In genomic region chr17:73644145-73645049, GRCh38 we compare ENCODE assay signal across 9 cellular contexts. TPM values are rescaled to one million over a fixed set of nuclear protein-coding genes. Genes with fewer than 3 reads are reported as not detected.
DNase-seq lines count a peak whose midpoint lies in the region; ATAC-seq, FAIRE-seq and TF ChIP-seq lines count a peak whose summit lies in the region.
"Had no signal": no experiment of that assay in that cellular context is flagged by ENCODE, and none has a peak within 500 bp of the region (broad histone marks: within the 10 kb centered on the region; RNA-seq: fewer than 3 reads in every experiment).

Gene SDK2, minus strand, starts transcription at chr17:73644445. Its CDS starts 357 bp downstream, at chr17:73644088.

- CTCF ChIA-PET in PC-9 (lab: Charles Lee): interaction anchor here (0.6 kb wide), 1 partner anchor 340 kb away, joined by 9 read pairs; no protein-coding TSS in a partner anchor

- H3K79me2 ChIP-seq in PC-9 (ENCODE audit: low read depth): no peaks in the 10 kb centered on the region

- H4K20me1 ChIP-seq in PC-9 (ENCODE audit: insufficient read depth): no peaks in the 10 kb centered on the region

- no peak for DNase-seq in T-helper 1 cell
- peak; percentile 37 for DNase-seq in activated naive CD8-positive, alpha-beta T cell treated with anti-CD3 and anti-CD28 coated beads for 36 hours
- no peak for DNase-seq in small intestine
- DNase-seq in NCI-H446 treated with DMSO at 0.1 percent for 48 hours (lab: John Stamatoyannopoulos, UW): no peak
- no peak for DNase-seq in PC-9

- H3K27ac Mint-ChIP-seq in T-helper 1 cell treated with Interleukin-12 subunit alpha and Interleukin-12 subunit beta and Interleukin-4 antibody, amounts not matched to agents 30 μg/mL and 1 μg/mL, for 36 hours: no peak within 1 kb of the TSS
- H3K27ac Mint-ChIP-seq in activated naive CD8-positive, alpha-beta T cell treated with anti-CD3 and anti-CD28 coated beads for 36 hours: no peak within 1 kb of the TSS

- peaks cover 9% of the 10 kb centered on the region for H3K4me1 ChIP-seq in iPS-20b (ENCODE audit: insufficient read depth, low read length)
- no peaks in the 10 kb centered on the region for H3K4me1 ChIP-seq in small intestine (ENCODE audit: control insufficient read depth in 2 of 2, insufficient read depth in 1 of 2, low read depth in 1 of 2, low read length in 1 of 2)
- no peaks in the 10 kb centered on the region for H3K4me1 ChIP-seq in PC-9 (replicated peaks; ENCODE audit: insufficient read depth)

- H3K9me3 ChIP-seq in iPS-20b (ENCODE audit: insufficient read depth, low read depth, low read length) (no peaks in the 10 kb centered on the region), small intestine (ENCODE audit: control insufficient read depth, low read depth) (no peaks in the 10 kb centered on the region), PC-9 (ENCODE audit: insufficient read depth, low read depth) (no peaks in the 10 kb centered on the region)

- TF ChIP-seq CTCF in PC-9 (conservative IDR thresholded peaks at IDR 0.05): no peak

- POLR2A ChIA-PET in PC-9 (lab: Charles Lee; ENCODE audit: unreplicated experiment): no interaction called here

- FAIRE-seq in small intestine (lab: Jason Lieb, UNC): no peak
- FAIRE-seq: G401.6 had no signal

- WGBS in small intestine, 3 donors: 1 to 2% (median 1%) methylated on average over 67 to 105 of the region's 105 CpGs

- peaks cover 67% of the 10 kb centered on the region for H3K27me3 Mint-ChIP-seq in T-helper 1 cell treated with Interleukin-12 subunit alpha and Interleukin-12 subunit beta and Interleukin-4 antibody, amounts not matched to agents 30 μg/mL and 1 μg/mL, for 36 hours (ENCODE audit: low read depth)
- H3K27me3 Mint-ChIP-seq in activated naive CD8-positive, alpha-beta T cell treated with anti-CD3 and anti-CD28 coated beads for 36 hours: peaks cover 11% of the 10 kb centered on the region

- no peak within 1 kb of the TSS for H3K27ac ChIP-seq in iPS-20b (ENCODE audit: low read length)
- H3K27ac ChIP-seq in small intestine (ENCODE audit: low read depth in 1 of 2, low read length in 1 of 2): no peak within 1 kb of the TSS
- no peak within 1 kb of the TSS for H3K27ac ChIP-seq in PC-9

- no peaks in the 10 kb centered on the region for H3K9me2 ChIP-seq in PC-9 (ENCODE audit: insufficient read depth)

- peaks cover 80% of the 10 kb centered on the region for H3K27me3 ChIP-seq in iPS-20b (ENCODE audit: insufficient read depth, low read length)
- peaks cover 13 to 24% of the 10 kb centered on the region in 2 donors for H3K27me3 ChIP-seq in small intestine (ENCODE audit: control insufficient read depth in 2 of 2, insufficient read depth in 2 of 2, low read length in 2 of 2)
- H3K27me3 ChIP-seq in PC-9 (ENCODE audit: insufficient read depth, low read depth): peaks cover 61% of the 10 kb centered on the region

- no peaks in the 10 kb centered on the region for H3F3A ChIP-seq in PC-9 (ENCODE audit: insufficient read depth, low read depth)

- H3K9me3 Mint-ChIP-seq in T-helper 1 cell treated with Interleukin-12 subunit alpha and Interleukin-12 subunit beta and Interleukin-4 antibody, amounts not matched to agents 30 μg/mL and 1 μg/mL, for 36 hours: no peaks in the 10 kb centered on the region
- no peaks in the 10 kb centered on the region for H3K9me3 Mint-ChIP-seq in activated naive CD8-positive, alpha-beta T cell treated with anti-CD3 and anti-CD28 coated beads for 36 hours

- peaks cover 13% of the 10 kb centered on the region for H3K4me1 Mint-ChIP-seq in T-helper 1 cell treated with Interleukin-12 subunit alpha and Interleukin-12 subunit beta and Interleukin-4 antibody, amounts not matched to agents 30 μg/mL and 1 μg/mL, for 36 hours (ENCODE audit: low read depth)
- H3K4me1 Mint-ChIP-seq in activated naive CD8-positive, alpha-beta T cell treated with anti-CD3 and anti-CD28 coated beads for 36 hours: peaks cover 16% of the 10 kb centered on the region

- H3K4me2 ChIP-seq in PC-9: no peak within 1 kb of the TSS

- no peaks in the 10 kb centered on the region for H3K36me3 Mint-ChIP-seq in T-helper 1 cell treated with Interleukin-12 subunit alpha and Interleukin-12 subunit beta and Interleukin-4 antibody, amounts not matched to agents 30 μg/mL and 1 μg/mL, for 36 hours (ENCODE audit: low read depth)
- no peaks in the 10 kb centered on the region for H3K36me3 Mint-ChIP-seq in activated naive CD8-positive, alpha-beta T cell treated with anti-CD3 and anti-CD28 coated beads for 36 hours

- peak within 1 kb of the TSS; percentile 81 for H3K4me3 ChIP-seq in iPS-20b (ENCODE audit: low read length)
- H3K4me3 ChIP-seq in small intestine (ENCODE audit: low read depth in 1 of 2, low read length in 2 of 2): peak within 1 kb of the TSS; percentile 9 to 34
- no peak within 1 kb of the TSS for H3K4me3 ChIP-seq in PC-9

- no peak for ATAC-seq in GM19328 (IDR thresholded peaks at IDR 0.05; ENCODE audit: unreplicated experiment)

- no TSS peak for BruUV-seq in PC-9 (replicated peaks; lab: Mats Ljungman, UMichigan)

- no peak within 1 kb of the TSS for H2AFZ ChIP-seq in PC-9

- intact Hi-C loops in PC-9 (cut with micrococcal nuclease; ENCODE audit: unreplicated experiment): no loop called here

- H3K36me3 ChIP-seq in iPS-20b (ENCODE audit: insufficient read depth, low read depth, low read length) (no peaks in the 10 kb centered on the region), small intestine (ENCODE audit: control insufficient read depth in 2 of 2, insufficient read depth in 2 of 2, low read length in 2 of 2) (no peaks in the 10 kb centered on the region), PC-9 (ENCODE audit: low read depth) (no peaks in the 10 kb centered on the region)

- H3K4me3 Mint-ChIP-seq in T-helper 1 cell treated with Interleukin-12 subunit alpha and Interleukin-12 subunit beta and Interleukin-4 antibody, amounts not matched to agents 30 μg/mL and 1 μg/mL, for 36 hours: peak within 1 kb of the TSS; percentile 81
- H3K4me3 Mint-ChIP-seq in activated naive CD8-positive, alpha-beta T cell treated with anti-CD3 and anti-CD28 coated beads for 36 hours: peak within 1 kb of the TSS; percentile 80

- peak within 1 kb of the TSS; percentile 64; the same call in 1 of the 2 replicates for H3K9ac ChIP-seq in iPS-20b (ENCODE audit: low read depth, low read length)

RNA-seq across cellular contexts. Expression of gene SDK2, which starts in this region (rescaled TPM):
- total RNA-seq in activated naive CD8-positive, alpha-beta T cell treated with anti-CD3 and anti-CD28 coated beads for 36 hours: 1 to 10 TPM; 1.4 to 1.6 TPM
- under 1 TPM; under 0.01 to 0.21 (median under 0.01) TPM for polyA plus RNA-seq in small intestine
- total RNA-seq in PC-9 (2021): 0.04 TPM in 1 of 2 replicates, not detected in the other
